ENCODE assay signal across 23 cellular contexts in genomic region chr1:61808968-61809367, GRCh38.
DNase-seq lines count a peak whose midpoint lies in the region; ATAC-seq and TF ChIP-seq lines count a peak whose summit lies in the region.
"Had no signal": no experiment of that assay in that cellular context is flagged by ENCODE, and none has a peak within 500 bp of the region (broad histone marks: within the 10 kb centered on the region; RNA-seq: fewer than 3 reads in every experiment).

No MANE protein-coding gene starts in this region.

- DNase-seq in AG08396 (ENCODE audit: low spot score) (peak; percentile 19), GM23338 (ENCODE audit: low spot score) (no peak), astrocyte of the hippocampus (ENCODE audit: low read depth, low spot score) (peak; percentile 52), foreskin fibroblast (peak; percentile 7 to 58), NCI-H2227 (lab: John Stamatoyannopoulos, UW; ENCODE audit: unreplicated experiment) (no peak), type B pancreatic cell (ENCODE audit: extremely low spot score, unreplicated experiment) (no peak)
- DNase-seq in activated CD4-positive, alpha-beta T cell treated with anti-CD3 and anti-CD28 coated beads, Interleukin-2, amount 10 ng/mL, durations not matched to agents 24 days and 14 days = no peak
- DNase-seq in activated CD4-positive, alpha-beta memory T cell treated with anti-CD3 and anti-CD28 coated beads for 36 hours = no peak
- DNase-seq: activated CD8-positive, alpha-beta T cell treated with anti-CD3 and anti-CD28 coated beads, Interleukin-2, amount 10 ng/mL, durations not matched to agents 7 days and 5 days; activated T-cell treated with anti-CD3 and anti-CD28 coated beads, Interleukin-2, amount 50 U/mL, for 4 hours; body of pancreas; KG1; NCI-H1048; NCI-H2081; NCI-H524 treated with DMSO at 0.1 percent for 48 hours; nucleus accumbens; retina; SHP77 treated with DMSO at 0.1 percent for 48 hours; testis had no signal

- H3K9me3 Mint-ChIP-seq in GM23338 (no peaks in the 10 kb centered on the region), type B pancreatic cell (no peaks in the 10 kb centered on the region)
- no peaks in the 10 kb centered on the region for H3K9me3 Mint-ChIP-seq in activated CD4-positive, alpha-beta T cell treated with anti-CD3 and anti-CD28 coated beads, Interleukin-2, amount 10 ng/mL, durations not matched to agents 24 days and 14 days
- H3K9me3 Mint-ChIP-seq in activated CD4-positive, alpha-beta memory T cell treated with anti-CD3 and anti-CD28 coated beads for 36 hours = no peaks in the 10 kb centered on the region
- H3K9me3 Mint-ChIP-seq: activated naive CD4-positive, alpha-beta T cell treated with anti-CD3 and anti-CD28 coated beads, Interleukin-2, amount 50 U/mL, for 24 hours; activated T-cell treated with anti-CD3 and anti-CD28 coated beads, Interleukin-2, amount 50 U/mL, for 4 hours; stimulated activated effector memory CD8-positive, alpha-beta T cell treated with anti-CD3 and anti-CD28 coated beads, Interleukin-12 subunit alpha, Interleukin-12 subunit beta, amount 100 ng/mL, for 72 hours; T-helper 1 cell treated with Interleukin-12 subunit alpha and Interleukin-12 subunit beta and Interleukin-4 antibody, amounts not matched to agents 30 μg/mL and 1 μg/mL, for 36 hours; WTC11 had no signal

- CTCF ChIA-PET in activated CD4-positive, alpha-beta memory T cell treated with anti-CD3 and anti-CD28 coated beads for 36 hours (lab: Charles Lee) = no interaction called here

- H3K79me2 ChIP-seq in GM23338 (replicated peaks; ENCODE audit: insufficient read depth) = no peaks in the 10 kb centered on the region

- H3K4me3 Mint-ChIP-seq in GM23338 (no peak overlapping the region), type B pancreatic cell (no peak overlapping the region)
- no peak overlapping the region for H3K4me3 Mint-ChIP-seq in activated CD4-positive, alpha-beta T cell treated with anti-CD3 and anti-CD28 coated beads, Interleukin-2, amount 10 ng/mL, durations not matched to agents 24 days and 14 days
- H3K4me3 Mint-ChIP-seq in activated CD4-positive, alpha-beta memory T cell treated with anti-CD3 and anti-CD28 coated beads for 36 hours = no peak overlapping the region
- H3K4me3 Mint-ChIP-seq: activated CD8-positive, alpha-beta T cell treated with anti-CD3 and anti-CD28 coated beads, Interleukin-2, amount 10 ng/mL, durations not matched to agents 7 days and 5 days; activated naive CD4-positive, alpha-beta T cell treated with anti-CD3 and anti-CD28 coated beads, Interleukin-2, amount 50 U/mL, for 24 hours; activated T-cell treated with anti-CD3 and anti-CD28 coated beads, Interleukin-2, amount 50 U/mL, for 4 hours; stimulated activated effector memory CD8-positive, alpha-beta T cell treated with anti-CD3 and anti-CD28 coated beads, Interleukin-12 subunit alpha, Interleukin-12 subunit beta, amount 100 ng/mL, for 72 hours; T-helper 1 cell treated with Interleukin-12 subunit alpha and Interleukin-12 subunit beta and Interleukin-4 antibody, amounts not matched to agents 30 μg/mL and 1 μg/mL, for 36 hours; WTC11 had no signal

- TF ChIP-seq CTCF in GM23338 (conservative IDR thresholded peaks at IDR 0.05; ENCODE audit: low read depth in 2 of 2) (no peak), foreskin fibroblast (IDR thresholded peaks at IDR 0.05; ENCODE audit: low read depth, low read length) (no peak), type B pancreatic cell (conservative IDR thresholded peaks at IDR 0.05) (no peak)

- ATAC-seq in GM23338 = no peak
- ATAC-seq: activated CD8-positive, alpha-beta T cell treated with anti-CD3 and anti-CD28 coated beads, Interleukin-2, amount 10 ng/mL, durations not matched to agents 7 days and 5 days; activated T-cell treated with anti-CD3 and anti-CD28 coated beads, Interleukin-2, amount 50 U/mL, for 4 hours; body of pancreas; stimulated activated effector memory CD8-positive, alpha-beta T cell treated with anti-CD3 and anti-CD28 coated beads, Interleukin-12 subunit alpha, Interleukin-12 subunit beta, amount 100 ng/mL, for 72 hours; WTC11 had no signal

- H2AFZ ChIP-seq in GM23338 = no peak overlapping the region

- 0 out of 2 replicates have a peak, but pooled peaks cover 5% of the 10 kb centered on the region for H4K20me1 ChIP-seq in GM23338 (replicated peaks; ENCODE audit: insufficient read depth)

- no peaks in the 10 kb centered on the region for H3K4me1 ChIP-seq in GM23338 (ENCODE audit: insufficient read depth)
- H3K4me1 ChIP-seq: body of pancreas, testis had no signal

- no peak overlapping the region for H3K27ac Mint-ChIP-seq in GM23338
- H3K27ac Mint-ChIP-seq in activated CD4-positive, alpha-beta T cell treated with anti-CD3 and anti-CD28 coated beads, Interleukin-2, amount 10 ng/mL, durations not matched to agents 24 days and 14 days = no peak overlapping the region
- H3K27ac Mint-ChIP-seq in activated CD4-positive, alpha-beta memory T cell treated with anti-CD3 and anti-CD28 coated beads for 36 hours = no peak overlapping the region
- no peak overlapping the region for H3K27ac Mint-ChIP-seq in type B pancreatic cell
- H3K27ac Mint-ChIP-seq: activated CD8-positive, alpha-beta T cell treated with anti-CD3 and anti-CD28 coated beads, Interleukin-2, amount 10 ng/mL, durations not matched to agents 7 days and 5 days; activated naive CD4-positive, alpha-beta T cell treated with anti-CD3 and anti-CD28 coated beads, Interleukin-2, amount 50 U/mL, for 24 hours; stimulated activated effector memory CD8-positive, alpha-beta T cell treated with anti-CD3 and anti-CD28 coated beads, Interleukin-12 subunit alpha, Interleukin-12 subunit beta, amount 100 ng/mL, for 72 hours; T-helper 1 cell treated with Interleukin-12 subunit alpha and Interleukin-12 subunit beta and Interleukin-4 antibody, amounts not matched to agents 30 μg/mL and 1 μg/mL, for 36 hours; WTC11 had no signal

- peaks cover 50% of the 10 kb centered on the region for H3K36me3 Mint-ChIP-seq in GM23338 (ENCODE audit: low read depth)
- peaks cover 9% of the 10 kb centered on the region for H3K36me3 Mint-ChIP-seq in activated CD4-positive, alpha-beta T cell treated with anti-CD3 and anti-CD28 coated beads, Interleukin-2, amount 10 ng/mL, durations not matched to agents 24 days and 14 days (ENCODE audit: low read depth)
- H3K36me3 Mint-ChIP-seq in activated CD4-positive, alpha-beta memory T cell treated with anti-CD3 and anti-CD28 coated beads for 36 hours = peaks cover 19% of the 10 kb centered on the region
- H3K36me3 Mint-ChIP-seq in type B pancreatic cell = peaks cover 14% of the 10 kb centered on the region

- H3K4me2 ChIP-seq in GM23338 = no peak overlapping the region

- intact Hi-C loops in activated CD4-positive, alpha-beta T cell treated with anti-CD3 and anti-CD28 coated beads, Interleukin-2, amount 10 ng/mL, durations not matched to agents 24 days and 14 days (cut with micrococcal nuclease) = no loop called here
- intact Hi-C loops in activated CD4-positive, alpha-beta memory T cell treated with anti-CD3 and anti-CD28 coated beads for 36 hours (cut with micrococcal nuclease) = no loop called here

- H3K36me3 ChIP-seq in GM23338 (ENCODE audit: insufficient read depth) = peaks cover 15% of the 10 kb centered on the region; the same call in 1 of the 2 replicates

- POLR2A ChIA-PET in activated CD4-positive, alpha-beta memory T cell treated with anti-CD3 and anti-CD28 coated beads for 36 hours (lab: Charles Lee) = no interaction called here

- H3K9me2 ChIP-seq in GM23338 (ENCODE audit: insufficient read depth) = no peaks in the 10 kb centered on the region

- H3K27me3 Mint-ChIP-seq in GM23338 (ENCODE audit: insufficient read depth, low read depth, poor library complexity) (peaks cover 2% of the 10 kb centered on the region), type B pancreatic cell (no peaks in the 10 kb centered on the region)
- no peaks in the 10 kb centered on the region for H3K27me3 Mint-ChIP-seq in activated CD4-positive, alpha-beta T cell treated with anti-CD3 and anti-CD28 coated beads, Interleukin-2, amount 10 ng/mL, durations not matched to agents 24 days and 14 days
- no peaks in the 10 kb centered on the region for H3K27me3 Mint-ChIP-seq in activated CD4-positive, alpha-beta memory T cell treated with anti-CD3 and anti-CD28 coated beads for 36 hours
- H3K27me3 Mint-ChIP-seq: activated naive CD4-positive, alpha-beta T cell treated with anti-CD3 and anti-CD28 coated beads, Interleukin-2, amount 50 U/mL, for 24 hours had no signal

- H3K4me3 ChIP-seq in GM23338 = no peak overlapping the region
- no peak overlapping the region for H3K4me3 ChIP-seq in foreskin fibroblast (ENCODE audit: low read depth in 1 of 2, low read length in 2 of 2)
- H3K4me3 ChIP-seq: body of pancreas, testis had no signal

- H3K27ac ChIP-seq in GM23338 (ENCODE audit: low read depth) = peak overlapping the region; percentile 40; the same call in 1 of the 2 replicates
- H3K27ac ChIP-seq: body of pancreas, testis had no signal

- H3F3A ChIP-seq in GM23338 (replicated peaks; ENCODE audit: low read depth) = no peaks in the 10 kb centered on the region

- no peaks in the 10 kb centered on the region for H3K27me3 ChIP-seq in GM23338 (ENCODE audit: insufficient read depth)
- H3K27me3 ChIP-seq: body of pancreas, testis had no signal

- peaks cover 5% of the 10 kb centered on the region for H3K4me1 Mint-ChIP-seq in GM23338
- no peaks in the 10 kb centered on the region for H3K4me1 Mint-ChIP-seq in activated CD4-positive, alpha-beta T cell treated with anti-CD3 and anti-CD28 coated beads, Interleukin-2, amount 10 ng/mL, durations not matched to agents 24 days and 14 days
- H3K4me1 Mint-ChIP-seq in activated CD4-positive, alpha-beta memory T cell treated with anti-CD3 and anti-CD28 coated beads for 36 hours (ENCODE audit: low read depth) = no peaks in the 10 kb centered on the region
- H3K4me1 Mint-ChIP-seq in type B pancreatic cell (ENCODE audit: unreplicated experiment) = no peaks in the 10 kb centered on the region
- H3K4me1 Mint-ChIP-seq: activated naive CD4-positive, alpha-beta T cell treated with anti-CD3 and anti-CD28 coated beads, Interleukin-2, amount 50 U/mL, for 24 hours; stimulated activated effector memory CD8-positive, alpha-beta T cell treated with anti-CD3 and anti-CD28 coated beads, Interleukin-12 subunit alpha, Interleukin-12 subunit beta, amount 100 ng/mL, for 72 hours; WTC11 had no signal

TF ChIP-seq in GM23338, 12 proteins besides CTCF, POLR2A, EP300 and RAD21 (continues in another document):
- TF ChIP-seq ZNF331 (CRISPR knock-in tag; IDR thresholded peaks at IDR 0.05; ENCODE audit: low read depth) (no peak), NANOG (IDR thresholded peaks at IDR 0.05; ENCODE audit: borderline replicate concordance) (no peak), JUNB (IDR thresholded peaks at IDR 0.05; ENCODE audit: unreplicated experiment) (no peak), POLR2AphosphoS5 (IDR thresholded peaks at IDR 0.05; ENCODE audit: low read depth) (no peak), CREB1 (CRISPR knock-in tag; IDR thresholded peaks at IDR 0.05; ENCODE audit: low read depth) (no peak), EZH2 (IDR thresholded peaks at IDR 0.05; ENCODE audit: low read depth, unreplicated experiment) (no peak)

Comparison
In these comparisons a context has a peak if more than half of its experiments do, and no peak if none do; other contexts are left out.
1. DNase-seq: peak in AG08396 (single experiment), astrocyte of the hippocampus (single experiment) and foreskin fibroblast (2 of 2); none in GM23338 (single experiment), activated CD4-positive, alpha-beta T cell treated with anti-CD3 and anti-CD28 coated beads, Interleukin-2, amount 10 ng/mL, durations not matched to agents 24 days and 14 days (single experiment), NCI-H2227 (single experiment), activated CD4-positive, alpha-beta memory T cell treated with anti-CD3 and anti-CD28 coated beads for 36 hours (single experiment) and type B pancreatic cell (single experiment).